ENCODE assay signal across 11 cellular contexts in genomic region chr15:53976844-53977392, GRCh38. TPM values are rescaled to one million over a fixed set of nuclear protein-coding genes. Genes with fewer than 3 reads are reported as not detected.
DNase-seq lines count a peak whose midpoint lies in the region; ATAC-seq and TF ChIP-seq lines count a peak whose summit lies in the region.
"Had no signal": no experiment of that assay in that cellular context is flagged by ENCODE, and none has a peak within 500 bp of the region (broad histone marks: within the 10 kb centered on the region; RNA-seq: fewer than 3 reads in every experiment).

No MANE protein-coding gene starts in this region.

- H3K27ac Mint-ChIP-seq in Calu3 (ENCODE audit: unreplicated experiment) (no peak overlapping the region), brain (peak overlapping the region in 3 of 5 experiments; percentile 75 to 88 (median 86))

- TF ChIP-seq CTCF in Calu3 (IDR thresholded peaks at IDR 0.05; ENCODE audit: unreplicated experiment) (peak; percentile 50), brain (conservative IDR thresholded peaks at IDR 0.05) (peak; percentile 48 to 75), mucosa of descending colon (IDR thresholded peaks at IDR 0.05) (no peak)

- H3K4me3 Mint-ChIP-seq in Calu3 (ENCODE audit: low read depth, unreplicated experiment) (no peak overlapping the region), brain (peak overlapping the region; percentile 35 to 90 (median 72))

- ATAC-seq in mucosa of descending colon = peak; percentile 42
- no peak for ATAC-seq in HG03108 (IDR thresholded peaks at IDR 0.05; ENCODE audit: unreplicated experiment)

- intact Hi-C loops in Calu3 (cut with micrococcal nuclease; ENCODE audit: unreplicated experiment) = loop anchor here (5.0 to 10.0 kb wide), 5 partner anchors 165 to 1195 kb away; no protein-coding TSS in a partner anchor
- intact Hi-C loops in mucosa of descending colon (cut with DNase I, micrococcal nuclease) = no loop called here

- no peaks in the 10 kb centered on the region for H3K9me3 ChIP-seq in mucosa of descending colon
- H3K9me3 ChIP-seq: breast epithelium, tibial nerve had no signal

- BruUV-seq in Calu3 (replicated peaks; lab: Mats Ljungman, UMichigan) = no TSS peak

- peaks cover 5% of the 10 kb centered on the region for H3K36me3 Mint-ChIP-seq in Calu3 (ENCODE audit: insufficient read depth, unreplicated experiment)
- no peaks in the 10 kb centered on the region for H3K36me3 Mint-ChIP-seq in brain

- DNase-seq in Calu3 = peak; percentile 69
- DNase-seq in NCI-H1105 treated with DMSO at 0.1 percent for 48 hours (lab: John Stamatoyannopoulos, UW) = peak; percentile 58
- DNase-seq in mucosa of descending colon = peak in 2 of 3 donors; percentile 19 to 21
- DNase-seq in NCI-H774 (lab: John Stamatoyannopoulos, UW) = no peak
- no peak for DNase-seq in AML-193 (lab: John Stamatoyannopoulos, UW)
- no peak for DNase-seq in stimulated activated CD4-positive, alpha-beta T cell treated with anti-CD3 and anti-CD28 coated beads, Interleukin-1b, Interleukin-23, amount 100 ng/mL, for 48 hours
- DNase-seq: DND-41 had no signal

- CTCF ChIA-PET in Calu3 (lab: Charles Lee) = interaction anchor here (0.5 to 1.2 kb wide), 4 partner anchors 85 to 1192 kb away, joined by 3 to 8 read pairs (median 3); no protein-coding TSS in a partner anchor

- no peak overlapping the region for H3K4me3 ChIP-seq in mucosa of descending colon
- H3K4me3 ChIP-seq: tibial nerve had no signal

- H3K4me1 ChIP-seq in mucosa of descending colon (ENCODE audit: low read depth) = no peaks in the 10 kb centered on the region
- H3K4me1 ChIP-seq: breast epithelium had no signal

- H3K36me3 ChIP-seq in mucosa of descending colon (ENCODE audit: low read depth) = no peaks in the 10 kb centered on the region
- H3K36me3 ChIP-seq: breast epithelium, tibial nerve had no signal

- H3K27me3 Mint-ChIP-seq in Calu3 (ENCODE audit: unreplicated experiment) = no peaks in the 10 kb centered on the region
- peaks cover 30% of the 10 kb centered on the region for H3K27me3 Mint-ChIP-seq in brain

- H3K9me3 Mint-ChIP-seq in Calu3 (ENCODE audit: low read depth, unreplicated experiment) (no peaks in the 10 kb centered on the region), brain (peaks cover 0 to 3% (median 0%) of the 10 kb centered on the region in 5 experiments)

- H3K4me1 Mint-ChIP-seq in Calu3 (ENCODE audit: low read depth, unreplicated experiment) = peaks cover 7% of the 10 kb centered on the region
- H3K4me1 Mint-ChIP-seq in brain = peaks cover 29% of the 10 kb centered on the region

RNA-seq across cellular contexts. Expression of gene UNC13C, which starts 1.3 kb away (rescaled TPM):
- total RNA-seq in Calu3 (2022) (0.32 and 0.38 TPM in 2 replicates), mucosa of descending colon (1 to 10 TPM in 1 of 3 donors, under 1 TPM in 2; 0.06 to 1.9 (median 0.12) TPM)
- 0.46 TPM for polyA plus RNA-seq in brain (ENCODE audit: insufficient read depth, low read depth, low replicate concordance)

Comparison
In these comparisons a context has a peak if more than half of its experiments do, and no peak if none do; other contexts are left out.
1. DNase-seq: peak in Calu3 (single experiment), NCI-H1105 treated with DMSO at 0.1 percent for 48 hours (single experiment) and mucosa of descending colon (2 of 3); none in NCI-H774 (single experiment), AML-193 (0 of 2) and stimulated activated CD4-positive, alpha-beta T cell treated with anti-CD3 and anti-CD28 coated beads, Interleukin-1b, Interleukin-23, amount 100 ng/mL, for 48 hours (single experiment).